ENCODE assay signal across 8 cellular contexts in genomic region chr11:64250875-64251721, GRCh38. TPM values are rescaled to one million over a fixed set of nuclear protein-coding genes. Genes with fewer than 3 reads are reported as not detected.
DNase-seq lines count a peak whose midpoint lies in the region; ATAC-seq and TF ChIP-seq lines count a peak whose summit lies in the region.

Gene PLCB3 (plus strand): TSS chr11:64251530. CDS start chr11:64251650, 120 bp downstream.

- peak in 1 of 2 donors; percentile 94 for TF ChIP-seq POLR2A in Peyer's patch (IDR thresholded peaks at IDR 0.05)

- ATAC-seq in HG02798 (IDR thresholded peaks at IDR 0.05; ENCODE audit: poor library complexity, unreplicated experiment) (peak; percentile 46), omental fat pad (ENCODE audit: low FRiP score) (peak; percentile 63), HG02610 (IDR thresholded peaks at IDR 0.05; ENCODE audit: unreplicated experiment) (no peak), GM18858 (IDR thresholded peaks at IDR 0.05; ENCODE audit: unreplicated experiment) (no peak)

- peaks cover 0 to 22% (median 0%) of the 10 kb centered on the region in 3 donors for H3K36me3 ChIP-seq in Peyer's patch

- TF ChIP-seq CTCF in GM12873 (IDR thresholded peaks at IDR 0.05; ENCODE audit: insufficient read depth, low read depth, low read length, missing control alignments) (peak; percentile 59), Peyer's patch (IDR thresholded peaks at IDR 0.05) (peak; percentile 53 to 95 (median 85)), omental fat pad (IDR thresholded peaks at IDR 0.05) (peak in 1 of 3 donors; percentile 75)

- no peaks in the 10 kb centered on the region for H3K27me3 ChIP-seq in Peyer's patch

- no peaks in the 10 kb centered on the region for H3K9me3 ChIP-seq in Peyer's patch

- peaks cover 0 to 71% (median 16%) of the 10 kb centered on the region in 4 donors for H3K4me1 ChIP-seq in Peyer's patch

- DNase-seq in Peyer's patch (peak; percentile 53 to 84 (median 76)), activated gamma-delta T cell treated with Interleukin-2 at 50 U/mL for 16 hours (peak; percentile 59), glomerular endothelial cell (ENCODE audit: extremely low read depth, low read depth, low spot score) (no peak), omental fat pad (ENCODE audit: low spot score) (no peak)

- H3K27ac ChIP-seq in Peyer's patch = peak within 1 kb of the TSS; percentile 77 to 99 (median 95)

- H3K4me3 ChIP-seq in Peyer's patch = peak within 1 kb of the TSS; percentile 75 to 99 (median 85)

RNA-seq across cellular contexts. Expression of gene PLCB3, which starts in this region (rescaled TPM):
- total RNA-seq in Peyer's patch (100 to 1,000 TPM; 196 to 453 (median 359) TPM), glomerular endothelial cell (62.2 and 78.0 TPM in 2 replicates), omental fat pad (10 to 100 TPM; 14.7 to 26.5 (median 19.7) TPM)

Comparison
In these comparisons a context has a peak if more than half of its experiments do, and no peak if none do; other contexts are left out.
1. ATAC-seq: peak in HG02798 (single experiment) and omental fat pad (single experiment); none in HG02610 (single experiment) and GM18858 (single experiment).
2. DNase-seq: peak in Peyer's patch (3 of 3) and activated gamma-delta T cell treated with Interleukin-2 at 50 U/mL for 16 hours (single experiment); none in glomerular endothelial cell (single experiment) and omental fat pad (single experiment).